21 cellular contexts compared by ENCODE assay signal in genomic region chr9:109992293-109992692, GRCh38.
"Had no signal": no experiment of that assay in that cellular context is flagged by ENCODE, and none has a peak within 500 bp of the region (broad histone marks: within the 10 kb centered on the region; RNA-seq: fewer than 3 reads in every experiment).

No MANE protein-coding gene starts in this region.

- H3K4me3 ChIP-seq: K562, SJSA1, SK-N-MC had no signal

- H3K4me3 Mint-ChIP-seq: IgD-negative memory B cell had no signal

- DNase-seq: Kasumi-1, NCI-H1092, NCI-H1105 treated with DMSO at 0.1 percent for 48 hours, NCI-H1417 treated with DMSO at 0.1 percent for 48 hours, NCI-H146, NCI-H1694 treated with DMSO at 0.1 percent for 48 hours, NCI-H1930, NCI-H2081, NCI-H2107, NCI-H2227 treated with DMSO at 0.1 percent for 48 hours, NCI-H524, NCI-H526 treated with DMSO at 0.1 percent for 48 hours, NCI-H748 treated with DMSO at 0.1 percent for 48 hours, Right ventricle myocardium superior, RPMI8226, SIG-M5 had no signal

- H3K27ac ChIP-seq: KMS-11, SJSA1, SK-N-MC had no signal

- ATAC-seq: K562 had no signal

- H3K27me3 ChIP-seq: SJSA1 had no signal

- H3K27me3 Mint-ChIP-seq: IgD-negative memory B cell had no signal

- H3K9me3 ChIP-seq: SJSA1 had no signal

- H3K9ac ChIP-seq: KMS-11 had no signal
